In genomic region chr18:79315589-79315988, GRCh38 we compare ENCODE assay signal across 11 cellular contexts.
A peak's percentile ranks its signal among the peaks of the same experiment; 100 is the strongest.
DNase-seq lines count a peak whose midpoint lies in the region; ATAC-seq and TF ChIP-seq lines count a peak whose summit lies in the region.
"Had no signal": no experiment of that assay in that cellular context is flagged by ENCODE, and none has a peak within 500 bp of the region (broad histone marks: within the 10 kb centered on the region; RNA-seq: fewer than 3 reads in every experiment).

No MANE protein-coding gene starts in this region.

- intact Hi-C loops in upper lobe of right lung (cut with DNase I): no loop called here
- intact Hi-C loops in activated naive CD4-positive, alpha-beta T cell treated with anti-CD3 and anti-CD28 coated beads for 36 hours (cut with micrococcal nuclease): no loop called here

- H3K4me3 ChIP-seq in upper lobe of right lung: no peak overlapping the region
- H3K4me3 ChIP-seq: PC-9 had no signal

- no peak overlapping the region for H3K27ac ChIP-seq in upper lobe of right lung
- H3K27ac ChIP-seq: PC-9 had no signal

- POLR2A ChIA-PET in GM10248 (lab: Yijun Ruan, JAX): no interaction called here

- no peak overlapping the region for H3K4me3 Mint-ChIP-seq in activated naive CD4-positive, alpha-beta T cell treated with anti-CD3 and anti-CD28 coated beads for 36 hours
- H3K4me3 Mint-ChIP-seq: CD8-positive, alpha-beta T cell had no signal

- peaks cover 40% of the 10 kb centered on the region for H3K36me3 Mint-ChIP-seq in activated naive CD4-positive, alpha-beta T cell treated with anti-CD3 and anti-CD28 coated beads for 36 hours (ENCODE audit: low read depth)

- H3K27me3 ChIP-seq in upper lobe of right lung: no peaks in the 10 kb centered on the region

- in situ Hi-C loops in KBM-7 (cut with MboI; ENCODE audit: low pct_unique_long_range_greater_than_20kb, low sequenced_read_pairs): no loop called here

- no peaks in the 10 kb centered on the region for H3K9me3 ChIP-seq in upper lobe of right lung

- H3K27me3 Mint-ChIP-seq in activated naive CD4-positive, alpha-beta T cell treated with anti-CD3 and anti-CD28 coated beads for 36 hours (ENCODE audit: low read depth): no peaks in the 10 kb centered on the region

- H3K27ac Mint-ChIP-seq in activated naive CD4-positive, alpha-beta T cell treated with anti-CD3 and anti-CD28 coated beads for 36 hours: no peak overlapping the region
- H3K27ac Mint-ChIP-seq: CD8-positive, alpha-beta T cell had no signal

- ATAC-seq in upper lobe of right lung: peak; percentile 45
- ATAC-seq: CD8-positive, alpha-beta T cell; HepG2 had no signal

- TF ChIP-seq CTCF in upper lobe of right lung (IDR thresholded peaks at IDR 0.05): no peak
- no peak for TF ChIP-seq CTCF in GM10248 (IDR thresholded peaks at IDR 0.05; ENCODE audit: control extremely low read depth, extremely low read depth, low read depth, missing control alignments)

- DNase-seq in NCI-H128 (lab: John Stamatoyannopoulos, UW; ENCODE audit: unreplicated experiment) (peak; percentile 63), NCI-H2107 (lab: John Stamatoyannopoulos, UW) (peak; percentile 17), NCI-H748 treated with DMSO at 0.1 percent for 48 hours (lab: John Stamatoyannopoulos, UW) (peak; percentile 7), upper lobe of right lung (no peak), GM10248 (ENCODE audit: extremely low spot score) (no peak), KBM-7 (no peak)
- no peak for DNase-seq in activated naive CD4-positive, alpha-beta T cell treated with anti-CD3 and anti-CD28 coated beads for 36 hours
- DNase-seq: CD8-positive, alpha-beta T cell; PC-9; T-helper 9 cell had no signal

- H3K36me3 ChIP-seq in upper lobe of right lung: peaks cover 7% of the 10 kb centered on the region

- H3K4me1 Mint-ChIP-seq in activated naive CD4-positive, alpha-beta T cell treated with anti-CD3 and anti-CD28 coated beads for 36 hours (ENCODE audit: low read depth): peaks cover 12% of the 10 kb centered on the region

- CTCF ChIA-PET in activated naive CD4-positive, alpha-beta T cell treated with anti-CD3 and anti-CD28 coated beads for 36 hours (lab: Charles Lee): no interaction called here
- CTCF ChIA-PET in GM10248 (lab: Yijun Ruan, JAX): interaction anchor here (1.7 kb wide), 1 partner anchor 18 kb away, joined by 3 read pairs; no protein-coding TSS in a partner anchor

- H3K9me3 Mint-ChIP-seq in activated naive CD4-positive, alpha-beta T cell treated with anti-CD3 and anti-CD28 coated beads for 36 hours: peaks cover 8% of the 10 kb centered on the region

- no peaks in the 10 kb centered on the region for H3K4me1 ChIP-seq in upper lobe of right lung

Comparison
In these comparisons a context has a peak if more than half of its experiments do, and no peak if none do; other contexts are left out.
1. DNase-seq: peak in NCI-H128 (single experiment), NCI-H2107 (single experiment) and NCI-H748 treated with DMSO at 0.1 percent for 48 hours (single experiment); none in upper lobe of right lung (single experiment), activated naive CD4-positive, alpha-beta T cell treated with anti-CD3 and anti-CD28 coated beads for 36 hours (single experiment), GM10248 (single experiment) and KBM-7 (single experiment).